Comparison of ENCODE assay signal across 11 cellular contexts in the genomic region with DNA sequence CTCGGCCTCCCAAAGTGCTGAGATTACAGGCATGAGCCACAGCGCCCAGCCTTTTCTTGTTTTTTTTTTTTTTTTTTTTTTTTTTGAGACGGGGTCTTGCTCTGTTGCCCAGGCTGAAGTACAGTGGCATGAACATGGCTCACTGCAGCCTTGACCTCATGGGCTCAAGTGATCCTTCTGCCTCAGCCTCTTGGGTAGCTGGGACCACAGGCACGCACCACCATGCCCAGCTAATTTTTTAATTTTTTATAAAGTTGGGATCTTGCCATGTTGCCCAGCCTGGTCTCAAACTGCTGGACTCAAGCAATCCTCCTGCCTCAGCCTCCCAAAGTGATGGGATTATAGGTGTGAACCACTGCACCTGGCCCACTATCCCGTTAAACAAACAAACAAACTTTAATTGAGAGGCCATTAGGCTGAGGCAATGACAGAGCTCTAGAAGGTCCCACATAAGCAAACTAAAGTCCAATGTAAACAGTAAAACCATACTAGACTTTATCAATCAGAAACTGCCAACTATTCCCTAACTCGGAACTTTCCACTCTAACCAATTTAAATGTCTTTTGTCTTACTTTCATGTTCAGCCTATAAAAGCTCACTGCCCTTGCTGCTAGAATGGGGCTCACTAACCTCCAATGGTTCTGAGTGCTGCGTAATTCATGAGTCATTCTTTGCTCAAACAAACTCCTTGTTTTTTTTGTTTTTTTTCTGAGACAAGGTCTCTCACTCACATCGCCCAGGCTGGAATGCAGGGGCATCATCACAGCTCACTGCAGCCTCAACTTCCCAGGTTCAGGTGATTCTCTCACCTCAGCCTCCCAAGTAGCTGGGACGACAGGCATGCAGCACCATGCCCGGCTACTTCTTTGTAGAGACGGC. TPM values are rescaled to one million over a fixed set of nuclear protein-coding genes. Genes with fewer than 3 reads are reported as not detected.
DNase-seq lines count a peak whose midpoint lies in the region; ATAC-seq and TF ChIP-seq lines count a peak whose summit lies in the region.
"Had no signal": no experiment of that assay in that cellular context is flagged by ENCODE, and none has a peak within 500 bp of the region (broad histone marks: within the 10 kb centered on the region; RNA-seq: fewer than 3 reads in every experiment).

No MANE protein-coding gene starts in this region.

- TF ChIP-seq EP300 in stomach (IDR thresholded peaks at IDR 0.05), result no peak

- CTCF ChIA-PET in HCT116 (lab: Charles Lee), result interaction anchor here (1.0 to 1.7 kb wide), 2 partner anchors 11 to 13 kb away, joined by 3 to 18 read pairs; no protein-coding TSS in a partner anchor

- RAD21 ChIA-PET in HCT116 (lab: Charles Lee; ENCODE audit: low non-redundant PET in 1 of 2, low total read pairs in 2 of 2, uncharacterized antibody in 2 of 2, unreplicated experiment in 2 of 2), result no interaction called here

- TF ChIP-seq POLR2A in HCT116 (IDR thresholded peaks at IDR 0.05; ENCODE audit: borderline replicate concordance, extremely low read depth, insufficient read depth, insufficient read length) (no peak), stomach (IDR thresholded peaks at IDR 0.05) (no peak)

- POLR2A ChIA-PET in HCT116 (lab: Charles Lee), result no interaction called here

- peaks cover 28 to 31% of the 10 kb centered on the region in 2 experiments for H3K4me1 ChIP-seq in HCT116 (ENCODE audit: control insufficient read depth in 1 of 2, insufficient read depth in 2 of 2, low read length in 2 of 2)
- H3K4me1 ChIP-seq in stomach, result peaks cover 12 to 30% (median 22%) of the 10 kb centered on the region in 4 donors

- peak; percentile 93 for DNase-seq in HCT116 (ENCODE audit: low read depth, low spot score)
- peak; percentile 63 for DNase-seq in T1000 (lab: John Stamatoyannopoulos, UW)
- peak; percentile 52 for DNase-seq in fibroblast of the conjunctiva (ENCODE audit: low read depth)
- no peak for DNase-seq in stomach
- DNase-seq in SK-N-DZ (ENCODE audit: low spot score), result no peak
- DNase-seq in Kasumi-1 (lab: John Stamatoyannopoulos, UW), result no peak
- DNase-seq: activated CD4-positive, alpha-beta T cell treated with anti-CD3 and anti-CD28 coated beads, Interleukin-2, amount 50 U/mL, for 48 hours; central memory CD4-positive, alpha-beta T cell; NCI-H187 had no signal

- intact Hi-C loops in HCT116 (cut with micrococcal nuclease) (no loop called here), stomach (cut with DNase I; ENCODE audit: low total_unique reads) (no loop called here)

- peak overlapping the region in 1 of 2 experiments; percentile 2; a peak in 2 of 4 replicates for H3K4me3 ChIP-seq in HCT116 (replicated peaks in 1 of 2; ENCODE audit: low read depth in 1 of 2, low read length in 2 of 2)
- no peak overlapping the region for H3K4me3 ChIP-seq in stomach
- H3K4me3 ChIP-seq: SK-N-MC had no signal

- peaks cover 0 to 8% of the 10 kb centered on the region in 2 experiments; a peak in 1 of 4 replicates for H3K9me3 ChIP-seq in HCT116 (ENCODE audit: control insufficient read depth in 1 of 2, insufficient read depth in 1 of 2, low read depth in 1 of 2, low read length in 2 of 2)
- H3K9me3 ChIP-seq in stomach, result peaks cover 0 to 14% (median 8%) of the 10 kb centered on the region in 4 donors

- 66 to 75% (median 72%) methylated on average over 10 to 11 of the region's 11 CpGs for WGBS in stomach, 5 donors

- H3K79me2 ChIP-seq in HCT116 (ENCODE audit: insufficient read depth, low read length), result peaks cover 6% of the 10 kb centered on the region; the same call in 1 of the 2 replicates

- H3K9me2 ChIP-seq in HCT116 (ENCODE audit: insufficient read depth), result no peaks in the 10 kb centered on the region

- H3K27ac ChIP-seq in HCT116 (ENCODE audit: low read depth, low read length) (peak overlapping the region; percentile 64), stomach (peak overlapping the region in 3 of 5 donors; percentile 21 to 67 (median 45))
- H3K27ac ChIP-seq: SK-N-MC had no signal

- H3K4me2 ChIP-seq in HCT116 (ENCODE audit: low read length), result peak overlapping the region; percentile 48

- no peaks in the 10 kb centered on the region for H3K27me3 ChIP-seq in HCT116 (ENCODE audit: insufficient read depth, low read length)
- H3K27me3 ChIP-seq in stomach, result no peaks in the 10 kb centered on the region

- TF ChIP-seq CTCF in HCT116 (IDR thresholded peaks at IDR 0.05 in 2 of 3, conservative IDR thresholded peaks at IDR 0.05 in 1 of 3; ENCODE audit: borderline replicate concordance in 1 of 3, insufficient read depth in 1 of 3, low read depth in 2 of 3, low read length in 2 of 3) (no peak), stomach (IDR thresholded peaks at IDR 0.05) (no peak)

- ATAC-seq in HCT116 (peak; percentile 93), GM21737 (IDR thresholded peaks at IDR 0.05; ENCODE audit: unreplicated experiment) (no peak)

- TF ChIP-seq RAD21 in HCT116 (IDR thresholded peaks at IDR 0.05; ENCODE audit: low read depth), result peak; percentile 33; the same call in 1 of the 2 replicates

- BruUV-seq in HCT116 (replicated peaks; lab: Mats Ljungman, UMichigan), result no TSS peak

- H3K36me3 ChIP-seq in HCT116 (ENCODE audit: control insufficient read depth in 1 of 2, insufficient read depth in 2 of 2, low read length in 2 of 2), result peaks cover 4 to 21% of the 10 kb centered on the region in 2 experiments
- H3K36me3 ChIP-seq in stomach, result peaks cover 0 to 33% (median 27%) of the 10 kb centered on the region in 4 donors

- no peaks in the 10 kb centered on the region for H4K20me1 ChIP-seq in HCT116 (ENCODE audit: insufficient read depth)

- no peak overlapping the region for H2AFZ ChIP-seq in HCT116 (ENCODE audit: low read depth, low read length, poor library complexity, severe bottlenecking)

- H3K9ac ChIP-seq in HCT116 (ENCODE audit: low read length), result peak overlapping the region; percentile 0; the same call in 1 of the 2 replicates

TF ChIP-seq in HCT116, 20 proteins besides CTCF, POLR2A, EP300 and RAD21 (continues in another document):
- peak; percentile 96 for TF ChIP-seq JUND (IDR thresholded peaks at IDR 0.05)
- no peak for TF ChIP-seq EGR1 (IDR thresholded peaks at IDR 0.05; ENCODE audit: low read depth)
- TF ChIP-seq FOSL1 (IDR thresholded peaks at IDR 0.05; ENCODE audit: low read depth), result peak; percentile 99
- peak; percentile 63 for TF ChIP-seq SIN3A (IDR thresholded peaks at IDR 0.05; ENCODE audit: low read depth)
- peak; percentile 52; the same call in 1 of the 2 replicates for TF ChIP-seq POLR2AphosphoS5 (IDR thresholded peaks at IDR 0.05; ENCODE audit: low read depth, low read length)
- peak; percentile 72; the same call in 1 of the 2 replicates for TF ChIP-seq CEBPB (IDR thresholded peaks at IDR 0.05; ENCODE audit: low read depth)
- TF ChIP-seq, protein P1, sequence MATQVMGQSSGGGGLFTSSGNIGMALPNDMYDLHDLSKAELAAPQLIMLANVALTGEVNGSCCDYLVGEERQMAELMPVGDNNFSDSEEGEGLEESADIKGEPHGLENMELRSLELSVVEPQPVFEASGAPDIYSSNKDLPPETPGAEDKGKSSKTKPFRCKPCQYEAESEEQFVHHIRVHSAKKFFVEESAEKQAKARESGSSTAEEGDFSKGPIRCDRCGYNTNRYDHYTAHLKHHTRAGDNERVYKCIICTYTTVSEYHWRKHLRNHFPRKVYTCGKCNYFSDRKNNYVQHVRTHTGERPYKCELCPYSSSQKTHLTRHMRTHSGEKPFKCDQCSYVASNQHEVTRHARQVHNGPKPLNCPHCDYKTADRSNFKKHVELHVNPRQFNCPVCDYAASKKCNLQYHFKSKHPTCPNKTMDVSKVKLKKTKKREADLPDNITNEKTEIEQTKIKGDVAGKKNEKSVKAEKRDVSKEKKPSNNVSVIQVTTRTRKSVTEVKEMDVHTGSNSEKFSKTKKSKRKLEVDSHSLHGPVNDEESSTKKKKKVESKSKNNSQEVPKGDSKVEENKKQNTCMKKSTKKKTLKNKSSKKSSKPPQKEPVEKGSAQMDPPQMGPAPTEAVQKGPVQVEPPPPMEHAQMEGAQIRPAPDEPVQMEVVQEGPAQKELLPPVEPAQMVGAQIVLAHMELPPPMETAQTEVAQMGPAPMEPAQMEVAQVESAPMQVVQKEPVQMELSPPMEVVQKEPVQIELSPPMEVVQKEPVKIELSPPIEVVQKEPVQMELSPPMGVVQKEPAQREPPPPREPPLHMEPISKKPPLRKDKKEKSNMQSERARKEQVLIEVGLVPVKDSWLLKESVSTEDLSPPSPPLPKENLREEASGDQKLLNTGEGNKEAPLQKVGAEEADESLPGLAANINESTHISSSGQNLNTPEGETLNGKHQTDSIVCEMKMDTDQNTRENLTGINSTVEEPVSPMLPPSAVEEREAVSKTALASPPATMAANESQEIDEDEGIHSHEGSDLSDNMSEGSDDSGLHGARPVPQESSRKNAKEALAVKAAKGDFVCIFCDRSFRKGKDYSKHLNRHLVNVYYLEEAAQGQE (IDR thresholded peaks at IDR 0.05; ENCODE audit: low read depth), result no peak
- TF ChIP-seq CBX3 (IDR thresholded peaks at IDR 0.05; ENCODE audit: low read depth), result peak; percentile 93
- no peak for TF ChIP-seq ELF1 (IDR thresholded peaks at IDR 0.05; ENCODE audit: borderline replicate concordance, low read depth)
- peak; percentile 80 for TF ChIP-seq SRF (IDR thresholded peaks at IDR 0.05; ENCODE audit: low read depth)

RNA-seq across cellular contexts. Expression of gene DHX32, which starts 1.9 kb away (rescaled TPM):
- 50.9 TPM for total RNA-seq in HCT116 (2021; ENCODE audit: unreplicated experiment)
- 29.6 and 34.1 TPM in 2 replicates for polyA plus RNA-seq in HCT116 (2012)
- 10 to 100 TPM; 24.5 to 70.1 (median 63.3) TPM for total RNA-seq in stomach
- polyA plus RNA-seq in stomach, result 10 to 100 TPM; 23.7 to 40.0 (median 25.8) TPM
- 11.9 and 16.3 TPM in 2 replicates for polyA plus RNA-seq in SK-N-DZ (2014; cell fraction: cytosol; rRNA removed)
- 12.9 and 14.2 TPM in 2 replicates for polyA plus RNA-seq in SK-N-DZ (2014; cell fraction: nucleus; rRNA removed)

RNA-seq across cellular contexts. Expression of gene FANK1, which starts 17.2 kb away (rescaled TPM):
- total RNA-seq in HCT116 (2021; ENCODE audit: unreplicated experiment) (5.4 TPM), stomach (10 to 100 TPM in 1 of 5 donors, 1 to 10 TPM in 4; 1.6 to 13.3 (median 5.8) TPM)
- polyA plus RNA-seq in HCT116 (2012), result 4.8 and 6.7 TPM in 2 replicates
- polyA plus RNA-seq in stomach, result 1 to 10 TPM; 5.4 to 8.4 (median 7.0) TPM
- not detected in 2 replicates for polyA plus RNA-seq in SK-N-DZ (2014; cell fraction: cytosol; rRNA removed)
- polyA plus RNA-seq in SK-N-DZ (2014; cell fraction: nucleus; rRNA removed), result not detected in 2 replicates

RNA-seq across cellular contexts. Expression of gene BCCIP, which starts 55.9 kb away (rescaled TPM):
- total RNA-seq in HCT116 (2021; ENCODE audit: unreplicated experiment) (159 TPM), stomach (10 to 100 TPM in 2 of 5 donors, 1 to 10 TPM in 3; 4.1 to 53.0 (median 6.7) TPM)
- 58.1 and 72.5 TPM in 2 replicates for polyA plus RNA-seq in HCT116 (2012)
- 10 to 100 TPM; 60.4 to 75.2 (median 67.5) TPM for polyA plus RNA-seq in stomach
- 109 and 132 TPM in 2 replicates for polyA plus RNA-seq in SK-N-DZ (2014; cell fraction: cytosol; rRNA removed)
- 76.1 and 86.2 TPM in 2 replicates for polyA plus RNA-seq in SK-N-DZ (2014; cell fraction: nucleus; rRNA removed)

RNA-seq across cellular contexts. Expression of gene UROS, which starts 56.1 kb away (rescaled TPM):
- 63.9 TPM for total RNA-seq in HCT116 (2021; ENCODE audit: unreplicated experiment)
- polyA plus RNA-seq in HCT116 (2012), result 25.4 and 31.1 TPM in 2 replicates
- total RNA-seq in stomach, result 10 to 100 TPM in 4 of 5 donors, 1 to 10 TPM in 1; 8.2 to 39.8 (median 17.4) TPM
- 10 to 100 TPM; 27.4 to 60.9 (median 41.5) TPM for polyA plus RNA-seq in stomach
- polyA plus RNA-seq in SK-N-DZ (2014; cell fraction: cytosol; rRNA removed), result 110 and 112 TPM in 2 replicates
- polyA plus RNA-seq in SK-N-DZ (2014; cell fraction: nucleus; rRNA removed), result 83.5 and 94.3 TPM in 2 replicates

Comparison
In these comparisons a context has a peak if more than half of its experiments do, and no peak if none do; other contexts are left out.
1. DNase-seq: peak in HCT116 (single experiment), T1000 (single experiment) and fibroblast of the conjunctiva (single experiment); none in stomach (single experiment), SK-N-DZ (single experiment) and Kasumi-1 (0 of 2).